Comparison of ENCODE assay signal across 21 cellular contexts in the genomic region with DNA sequence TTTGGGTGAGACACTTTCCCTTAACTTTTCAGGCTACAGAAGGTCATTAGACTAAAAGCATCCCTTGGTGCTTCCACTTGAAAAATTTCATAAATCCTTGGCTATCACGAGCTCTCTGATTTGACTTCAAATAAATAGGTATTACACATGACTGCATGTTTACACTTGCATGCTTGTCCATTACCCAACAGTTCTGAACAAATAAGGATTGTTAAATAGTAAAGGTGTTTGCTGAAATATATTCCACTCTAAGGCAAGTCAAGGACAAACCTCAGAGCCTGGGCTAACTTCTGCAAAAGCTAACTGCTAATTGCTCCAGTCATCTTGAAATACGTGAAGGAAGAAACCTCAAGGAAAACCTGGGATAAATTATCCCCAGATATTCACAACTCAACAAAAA. TPM values are rescaled to one million over a fixed set of nuclear protein-coding genes. Genes with fewer than 3 reads are reported as not detected.
A peak's percentile ranks its signal among the peaks of the same experiment; 100 is the strongest.
DNase-seq lines count a peak whose midpoint lies in the region; ATAC-seq, FAIRE-seq and TF ChIP-seq lines count a peak whose summit lies in the region.
"Had no signal": no experiment of that assay in that cellular context is flagged by ENCODE, and none has a peak within 500 bp of the region (broad histone marks: within the 10 kb centered on the region; RNA-seq: fewer than 3 reads in every experiment).

No MANE protein-coding gene starts in this region.

- FAIRE-seq in HepG2 (lab: Jason Lieb, UNC): peak; percentile 85

- intact Hi-C loops in left ventricle myocardium inferior (cut with micrococcal nuclease) (no loop called here), HepG2 (cut with micrococcal nuclease; ENCODE audit: unreplicated experiment) (no loop called here)

- H3K4me2 ChIP-seq in HepG2 (ENCODE audit: low read depth, low read length): peak overlapping the region; percentile 44

- no peak overlapping the region for H3K4me3 ChIP-seq in cardiac muscle cell
- no peak overlapping the region for H3K4me3 ChIP-seq in left ventricle myocardium inferior
- H3K4me3 ChIP-seq in HepG2 (replicated peaks in 1 of 3; ENCODE audit: insufficient read depth in 1 of 3, low read depth in 2 of 3, low read length in 3 of 3): no peak overlapping the region; a peak in 1 of 6 replicates
- H3K4me3 ChIP-seq: heart left ventricle, skin epidermis had no signal

- TF ChIP-seq CTCF in cardiac muscle cell (IDR thresholded peaks at IDR 0.05; ENCODE audit: low read depth, low read length): no peak
- no peak for TF ChIP-seq CTCF in left ventricle myocardium inferior (IDR thresholded peaks at IDR 0.05; ENCODE audit: borderline replicate concordance)
- TF ChIP-seq CTCF in WTC11 (IDR thresholded peaks at IDR 0.05): no peak
- no peak for TF ChIP-seq CTCF in HepG2 (CRISPR knock-in tag; IDR thresholded peaks at IDR 0.05)

- H3K36me3 Mint-ChIP-seq in WTC11: peaks cover 39% of the 10 kb centered on the region

- H3K27me3 ChIP-seq in cardiac muscle cell (no peaks in the 10 kb centered on the region), left ventricle myocardium inferior (ENCODE audit: low read depth) (no peaks in the 10 kb centered on the region), HepG2 (ENCODE audit: control insufficient read depth in 1 of 2, insufficient read depth in 2 of 2, low read length in 2 of 2) (no peaks in the 10 kb centered on the region)
- H3K27me3 ChIP-seq: heart left ventricle had no signal

- H3K27ac ChIP-seq in cardiac muscle cell (peak overlapping the region; percentile 39), left ventricle myocardium inferior (replicated peaks) (no peak overlapping the region), HepG2 (ENCODE audit: extremely low read length, insufficient read depth, low read length) (peak overlapping the region; percentile 72)
- H3K27ac ChIP-seq: heart left ventricle had no signal

- in situ Hi-C loops in HepG2 (cut with HindIII; ENCODE audit: extremely low pct_ligation_motif_present, low pct_unique_long_range_greater_than_20kb): no loop called here

- H2AFZ ChIP-seq in HepG2 (ENCODE audit: low read length): no peak overlapping the region

- peaks cover 33% of the 10 kb centered on the region for H3K79me2 ChIP-seq in HepG2 (ENCODE audit: insufficient read depth, low read length)

- no peaks in the 10 kb centered on the region for H3K4me1 Mint-ChIP-seq in WTC11

- BruUV-seq in HepG2 (replicated peaks; lab: Mats Ljungman, UMichigan): no TSS peak

- H3K36me3 ChIP-seq in cardiac muscle cell (peaks cover 18% of the 10 kb centered on the region), left ventricle myocardium inferior (peaks cover 39% of the 10 kb centered on the region), HepG2 (replicated peaks in 1 of 2; ENCODE audit: control insufficient read depth in 1 of 2, insufficient read depth in 2 of 2, low read length in 2 of 2) (peaks cover 5 to 27% of the 10 kb centered on the region in 2 experiments)

- DNase-seq in cardiac muscle cell (ENCODE audit: low read depth in 1 of 2, low spot score in 1 of 2): no peak
- DNase-seq in left ventricle myocardium inferior: no peak
- no peak for DNase-seq in WTC11 (ENCODE audit: low spot score)
- DNase-seq in HepG2 (ENCODE audit: low spot score): peak; percentile 90
- no peak for DNase-seq in SKM-1 treated with dmso at 0.1 percent for 144 hours (lab: John Stamatoyannopoulos, UW; ENCODE audit: unreplicated experiment)
- DNase-seq in RPMI8226: no peak
- DNase-seq: activated CD4-positive, alpha-beta T cell treated with anti-CD3 and anti-CD28 coated beads for 1 hour; activated effector memory CD4-positive, alpha-beta T cell treated with Interleukin-2 at 50 U/mL for 16 hours; cortex of kidney; GF-D8; H7; heart left ventricle; KBM-7; MV-4-11; NCI-H1694; NCI-H2171 treated with DMSO at 0.1 percent for 48 hours; NCI-H526; stimulated activated CD4-positive, alpha-beta T cell treated with anti-CD3 and anti-CD28 coated beads, Interleukin-1b, Interleukin-23, amount 100 ng/mL, for 48 hours had no signal

- POLR2A ChIA-PET in WTC11 (lab: Charles Lee): interaction anchor here (1.4 kb wide), 1 partner anchor 14 kb away, joined by 4 read pairs; the partner anchor contains the start of gene FBXW2
- POLR2A ChIA-PET in HepG2 (lab: Yijun Ruan, JAX): interaction anchor here (0.6 to 3.8 kb wide), 9 partner anchors 9 to 594 kb away, joined by 3 to 76 read pairs (median 4); partner anchors contain the start of gene FBXW2

- no peak for TF ChIP-seq POLR2A in HepG2 (IDR thresholded peaks at IDR 0.05; ENCODE audit: insufficient read depth in 1 of 2, low read depth in 2 of 2, low read length in 2 of 2)

- H3K9me3 ChIP-seq in cardiac muscle cell (ENCODE audit: low read depth) (no peaks in the 10 kb centered on the region), left ventricle myocardium inferior (replicated peaks) (no peaks in the 10 kb centered on the region), HepG2 (ENCODE audit: low read length) (no peaks in the 10 kb centered on the region)
- H3K9me3 ChIP-seq: heart left ventricle had no signal

- peak overlapping the region; percentile 34; the same call in 1 of the 2 replicates for H3K9ac ChIP-seq in HepG2 (ENCODE audit: insufficient read depth, low read depth, low read length)

- H3K9me3 Mint-ChIP-seq in WTC11: no peaks in the 10 kb centered on the region

- no peak overlapping the region for H3K4me3 Mint-ChIP-seq in WTC11

- TF ChIP-seq EP300 in HepG2 (IDR thresholded peaks at IDR 0.05; ENCODE audit: low read depth in 2 of 2, low read length in 2 of 2) (peak; percentile 96 to 97), HepG2 (CRISPR knock-in tag; IDR thresholded peaks at IDR 0.05; ENCODE audit: borderline replicate concordance) (peak; percentile 81; the same call in 1 of the 2 replicates)

- no peaks in the 10 kb centered on the region for H4K20me1 ChIP-seq in HepG2 (ENCODE audit: insufficient read depth, low read length)

- ATAC-seq in WTC11: no peak
- peak; percentile 85 for ATAC-seq in HepG2
- ATAC-seq in HG02970 (IDR thresholded peaks at IDR 0.05; ENCODE audit: low FRiP score, unreplicated experiment): no peak
- no peak for ATAC-seq in HG02678 (IDR thresholded peaks at IDR 0.05; ENCODE audit: unreplicated experiment)
- ATAC-seq: heart left ventricle had no signal

- CTCF ChIA-PET in WTC11 (lab: Charles Lee): no interaction called here
- CTCF ChIA-PET in HepG2 (lab: Yijun Ruan, JAX; ENCODE audit: low intra/inter-chr PET ratio, low total read pairs): no interaction called here

- peak overlapping the region; percentile 17; the same call in 1 of the 2 replicates for H3K27ac Mint-ChIP-seq in WTC11

- 2% methylated on average over 2 of the region's 2 CpGs for WGBS in HepG2 (ENCODE audit: low lambda C conversion rate)

- H3K27me3 Mint-ChIP-seq in WTC11 (ENCODE audit: low read depth): no peaks in the 10 kb centered on the region

- H3K4me1 ChIP-seq in cardiac muscle cell (ENCODE audit: low read depth) (no peaks in the 10 kb centered on the region), left ventricle myocardium inferior (peaks cover 3% of the 10 kb centered on the region), HepG2 (ENCODE audit: insufficient read depth, low read length) (peaks cover 71% of the 10 kb centered on the region)

- no peak for TF ChIP-seq RAD21 in HepG2 (CRISPR knock-in tag; IDR thresholded peaks at IDR 0.05)

TF ChIP-seq in WTC11, 78 proteins besides CTCF, POLR2A, EP300 and RAD21 (continues in another document):
- peak; percentile 58; the same call in 1 of the 2 replicates for TF ChIP-seq GABPB1 (CRISPR knock-in tag; IDR thresholded peaks at IDR 0.05)

TF ChIP-seq in HepG2, 621 proteins besides CTCF, POLR2A, EP300 and RAD21 (continues in another document):
- TF ChIP-seq, protein P1, sequence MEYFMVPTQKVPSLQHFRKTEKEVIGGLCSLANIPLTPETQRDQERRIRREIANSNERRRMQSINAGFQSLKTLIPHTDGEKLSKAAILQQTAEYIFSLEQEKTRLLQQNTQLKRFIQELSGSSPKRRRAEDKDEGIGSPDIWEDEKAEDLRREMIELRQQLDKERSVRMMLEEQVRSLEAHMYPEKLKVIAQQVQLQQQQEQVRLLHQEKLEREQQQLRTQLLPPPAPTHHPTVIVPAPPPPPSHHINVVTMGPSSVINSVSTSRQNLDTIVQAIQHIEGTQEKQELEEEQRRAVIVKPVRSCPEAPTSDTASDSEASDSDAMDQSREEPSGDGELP (IDR thresholded peaks at IDR 0.05; ENCODE audit: borderline replicate concordance, low read depth): 0 out of 2 replicates have a peak, but pooled peaks have one; percentile 30
- TF ChIP-seq ZNF570 (CRISPR knock-in tag; IDR thresholded peaks at IDR 0.05; ENCODE audit: borderline replicate concordance) (no peak), ATF1 (CRISPR knock-in tag; IDR thresholded peaks at IDR 0.05) (0 out of 2 replicates have a peak, but pooled peaks have one; percentile 17), RCOR2 (CRISPR knock-in tag; IDR thresholded peaks at IDR 0.05) (peak; percentile 50; the same call in 1 of the 2 replicates), THYN1 (CRISPR knock-in tag; IDR thresholded peaks at IDR 0.05; ENCODE audit: borderline replicate concordance, low read depth) (no peak)

RNA-seq across cellular contexts. Expression of gene FBXW2, which starts 14.5 kb away (rescaled TPM):
- total RNA-seq in cardiac muscle cell: 32.9 and 45.5 TPM in 2 replicates
- 36.5 and 38.3 TPM in 2 replicates for polyA plus RNA-seq in cardiac muscle cell
- 41.3 TPM for total RNA-seq in left ventricle myocardium inferior
- 57.2 to 59.8 TPM (median 57.4 TPM) in 3 replicates for total RNA-seq in WTC11 (2021)
- total RNA-seq in HepG2 (2016; rRNA removed; fragmentation: Illumina TruSeq; extraction: Trizol): 43.1 and 55.2 TPM in 2 replicates
- 13.6 and 16.4 TPM in 2 replicates for total RNA-seq in HepG2 (2016; cell fraction: cytosol; rRNA removed; fragmentation: Illumina TruSeq; extraction: Trizol; ENCODE audit: low read depth)
- 46.9 and 47.7 TPM in 2 replicates for total RNA-seq in HepG2 (2016; cell fraction: insoluble cytoplasmic fraction; rRNA removed; fragmentation: Illumina TruSeq; extraction: Trizol)
- 41.5 and 42.1 TPM in 2 replicates for total RNA-seq in HepG2 (2016; cell fraction: membrane; rRNA removed; fragmentation: Illumina TruSeq; extraction: Trizol)
- total RNA-seq in HepG2 (2016; cell fraction: nucleus; rRNA removed; fragmentation: Illumina TruSeq; extraction: Trizol): 48.1 and 51.0 TPM in 2 replicates
- 30.9 and 35.4 TPM in 2 replicates for polyA plus RNA-seq in HepG2 (2011; rRNA removed)
- polyA plus RNA-seq in HepG2 (2011; cell fraction: cytosol; rRNA removed): 23.4 and 28.9 TPM in 2 replicates
- polyA plus RNA-seq in HepG2 (2011; cell fraction: nucleus; rRNA removed): 30.6 and 35.1 TPM in 2 replicates
- polyA plus RNA-seq in HepG2 (2012): 20.7 and 22.2 TPM in 2 replicates
- polyA plus RNA-seq in HepG2 (2016; cell fraction: cytosol; fragmentation: Illumina TruSeq; extraction: Trizol; ENCODE audit: low read depth): 17.7 and 25.1 TPM in 2 replicates
- 47.5 and 52.1 TPM in 2 replicates for polyA plus RNA-seq in HepG2 (2016; cell fraction: insoluble cytoplasmic fraction; fragmentation: Illumina TruSeq; extraction: Trizol; ENCODE audit: low read depth)
- 40.6 and 40.8 TPM in 2 replicates for polyA plus RNA-seq in HepG2 (2016; cell fraction: membrane; fragmentation: Illumina TruSeq; extraction: Trizol; ENCODE audit: low read depth)
- 68.4 and 72.5 TPM in 2 replicates for polyA plus RNA-seq in HepG2 (2016; cell fraction: nucleus; fragmentation: Illumina TruSeq; extraction: Trizol; ENCODE audit: insufficient read depth, low read depth)
- 26.3 and 75.5 TPM in 2 replicates for polyA minus RNA-seq in HepG2 (2011; rRNA and poly(A)+ RNA removed; ENCODE audit: low replicate concordance)
- 16.9 and 17.3 TPM in 2 replicates for polyA minus RNA-seq in HepG2 (2011; cell fraction: cytosol; rRNA and poly(A)+ RNA removed)
- 62.8 and 65.0 TPM in 2 replicates for polyA minus RNA-seq in HepG2 (2011; cell fraction: nucleus; rRNA and poly(A)+ RNA removed)
